In genomic region chr16:24041834-24042631, GRCh38 we compare ENCODE assay signal across 8 cellular contexts.
DNase-seq lines count a peak whose midpoint lies in the region; ATAC-seq and TF ChIP-seq lines count a peak whose summit lies in the region.

No MANE protein-coding gene starts in this region.

- TF ChIP-seq CTCF in C4-2B (conservative IDR thresholded peaks at IDR 0.05) (peak; percentile 91), NB4 (IDR thresholded peaks at IDR 0.05; ENCODE audit: low read depth, low read length) (peak; percentile 72)

- peaks cover 11% of the 10 kb centered on the region for H3K36me3 Mint-ChIP-seq in T-helper 2 cell treated with Interferon-gamma antibody and Interleukin-4, amounts not matched to agents 5 μg/mL and 100 μg/mL, for 36 hours (ENCODE audit: low read depth)

- peak; percentile 61 for ATAC-seq in GM19455 (IDR thresholded peaks at IDR 0.05; ENCODE audit: unreplicated experiment)
- no peak for ATAC-seq in HG02678 (IDR thresholded peaks at IDR 0.05; ENCODE audit: unreplicated experiment)

- no peak overlapping the region for H3K27ac ChIP-seq in C4-2B

- H3K4me3 Mint-ChIP-seq in T-helper 2 cell treated with Interferon-gamma antibody and Interleukin-4, amounts not matched to agents 5 μg/mL and 100 μg/mL, for 36 hours: no peak overlapping the region

- TF ChIP-seq POLR2A in NB4 (IDR thresholded peaks at IDR 0.05; ENCODE audit: extremely low read depth, insufficient read length): no peak

- no peaks in the 10 kb centered on the region for H3K9me3 Mint-ChIP-seq in T-helper 2 cell treated with Interferon-gamma antibody and Interleukin-4, amounts not matched to agents 5 μg/mL and 100 μg/mL, for 36 hours

- H3K4me1 Mint-ChIP-seq in T-helper 2 cell treated with Interferon-gamma antibody and Interleukin-4, amounts not matched to agents 5 μg/mL and 100 μg/mL, for 36 hours (ENCODE audit: low read depth): peaks cover 2% of the 10 kb centered on the region

- H3K27ac Mint-ChIP-seq in T-helper 2 cell treated with Interferon-gamma antibody and Interleukin-4, amounts not matched to agents 5 μg/mL and 100 μg/mL, for 36 hours: no peak overlapping the region

- DNase-seq in NB4 (ENCODE audit: low read depth): peak; percentile 77
- DNase-seq in T-helper 2 cell treated with Interferon-gamma antibody and Interleukin-4, amounts not matched to agents 5 μg/mL and 100 μg/mL, for 36 hours (ENCODE audit: low spot score): peak; percentile 73
- peak in 51 of 58 donors; percentile 11 to 85 (median 41) for DNase-seq in anterior cingulate cortex (lab: John Stamatoyannopoulos, UW)
- DNase-seq in hippocampal formation (lab: John Stamatoyannopoulos, UW): peak; percentile 58 to 59
- DNase-seq in stimulated activated CD4-positive, alpha-beta T cell treated with anti-CD3 and anti-CD28 coated beads, Interleukin-12 subunit alpha, Interleukin-12 subunit beta, amount 100 ng/mL, for 24 hours (ENCODE audit: low read depth in 2 of 2): peak; percentile 60 to 77

- H3K27me3 Mint-ChIP-seq in T-helper 2 cell treated with Interferon-gamma antibody and Interleukin-4, amounts not matched to agents 5 μg/mL and 100 μg/mL, for 36 hours (ENCODE audit: low read depth): no peaks in the 10 kb centered on the region

- H3K4me3 ChIP-seq in NB4 (ENCODE audit: low read depth, low read length): no peak overlapping the region
